Comparison of ENCODE assay signal across 1 cellular context in the genomic region with DNA sequence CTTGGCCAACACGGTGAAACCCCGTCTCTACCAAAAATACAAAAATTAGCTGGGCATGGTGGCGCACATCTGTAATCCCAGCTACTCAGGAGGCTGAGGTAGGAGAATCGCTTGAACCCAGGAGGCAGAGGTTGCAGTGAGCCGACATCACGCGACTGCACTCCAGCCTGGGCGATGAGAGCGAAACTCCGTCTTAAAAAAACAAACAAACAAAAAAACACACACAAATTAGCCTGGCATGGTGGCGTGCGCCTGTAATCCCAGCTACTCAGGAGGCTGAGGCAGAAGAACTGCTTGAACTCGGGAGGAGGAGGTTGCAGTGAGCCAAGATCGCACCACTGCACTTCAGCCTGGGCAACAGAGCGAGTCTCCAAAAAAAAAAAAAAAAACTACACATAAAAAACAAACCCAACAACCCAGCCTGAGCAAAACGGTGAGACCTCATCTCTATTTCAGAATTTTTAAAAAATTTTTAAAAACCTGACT.
TF ChIP-seq lines count a peak whose summit lies in the region.
"Not testable (repeated sequence)": the region's sequence is repeated elsewhere in the genome, so short reads cannot be mapped to it uniquely, and the experiment has no call there.

No MANE protein-coding gene starts in this region.

TF ChIP-seq in HepG2, 621 proteins besides CTCF, POLR2A, EP300 and RAD21 (continues in another document):
- peak; percentile 33 for TF ChIP-seq MED8 (CRISPR knock-in tag; IDR thresholded peaks at IDR 0.05; ENCODE audit: insufficient replicate concordance)
- TF ChIP-seq KDM5B (CRISPR knock-in tag; IDR thresholded peaks at IDR 0.05; ENCODE audit: borderline replicate concordance) = peak; percentile 52; the same call in 1 of the 2 replicates
- TF ChIP-seq MEIS1 (CRISPR knock-in tag; IDR thresholded peaks at IDR 0.05; ENCODE audit: borderline replicate concordance) = peak; percentile 21; the same call in 1 of the 2 replicates
- TF ChIP-seq, protein P1, sequence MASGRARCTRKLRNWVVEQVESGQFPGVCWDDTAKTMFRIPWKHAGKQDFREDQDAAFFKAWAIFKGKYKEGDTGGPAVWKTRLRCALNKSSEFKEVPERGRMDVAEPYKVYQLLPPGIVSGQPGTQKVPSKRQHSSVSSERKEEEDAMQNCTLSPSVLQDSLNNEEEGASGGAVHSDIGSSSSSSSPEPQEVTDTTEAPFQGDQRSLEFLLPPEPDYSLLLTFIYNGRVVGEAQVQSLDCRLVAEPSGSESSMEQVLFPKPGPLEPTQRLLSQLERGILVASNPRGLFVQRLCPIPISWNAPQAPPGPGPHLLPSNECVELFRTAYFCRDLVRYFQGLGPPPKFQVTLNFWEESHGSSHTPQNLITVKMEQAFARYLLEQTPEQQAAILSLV (CRISPR knock-in tag; IDR thresholded peaks at IDR 0.05; ENCODE audit: borderline replicate concordance) = 0 out of 2 replicates have a peak, but pooled peaks have one; percentile 38
- TF ChIP-seq CBX5 (CRISPR knock-in tag; IDR thresholded peaks at IDR 0.05; ENCODE audit: borderline replicate concordance) = peak; percentile 14; the same call in 1 of the 2 replicates
- peak; percentile 10; the same call in 1 of the 2 replicates for TF ChIP-seq FOXP1 (IDR thresholded peaks at IDR 0.05)
- TF ChIP-seq FOXP1 (CRISPR knock-in tag; IDR thresholded peaks at IDR 0.05); FOXA1 (IDR thresholded peaks at IDR 0.05): not testable (repeated sequence)
- TF ChIP-seq, protein P2, sequence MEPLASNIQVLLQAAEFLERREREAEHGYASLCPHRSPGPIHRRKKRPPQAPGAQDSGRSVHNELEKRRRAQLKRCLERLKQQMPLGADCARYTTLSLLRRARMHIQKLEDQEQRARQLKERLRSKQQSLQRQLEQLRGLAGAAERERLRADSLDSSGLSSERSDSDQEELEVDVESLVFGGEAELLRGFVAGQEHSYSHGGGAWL (CRISPR knock-in tag; IDR thresholded peaks at IDR 0.05) = 0 out of 2 replicates have a peak, but pooled peaks have one; percentile 13
- TF ChIP-seq ARNTL (CRISPR knock-in tag; IDR thresholded peaks at IDR 0.05) = 0 out of 2 replicates have a peak, but pooled peaks have one; percentile 13
- TF ChIP-seq, protein P3, sequence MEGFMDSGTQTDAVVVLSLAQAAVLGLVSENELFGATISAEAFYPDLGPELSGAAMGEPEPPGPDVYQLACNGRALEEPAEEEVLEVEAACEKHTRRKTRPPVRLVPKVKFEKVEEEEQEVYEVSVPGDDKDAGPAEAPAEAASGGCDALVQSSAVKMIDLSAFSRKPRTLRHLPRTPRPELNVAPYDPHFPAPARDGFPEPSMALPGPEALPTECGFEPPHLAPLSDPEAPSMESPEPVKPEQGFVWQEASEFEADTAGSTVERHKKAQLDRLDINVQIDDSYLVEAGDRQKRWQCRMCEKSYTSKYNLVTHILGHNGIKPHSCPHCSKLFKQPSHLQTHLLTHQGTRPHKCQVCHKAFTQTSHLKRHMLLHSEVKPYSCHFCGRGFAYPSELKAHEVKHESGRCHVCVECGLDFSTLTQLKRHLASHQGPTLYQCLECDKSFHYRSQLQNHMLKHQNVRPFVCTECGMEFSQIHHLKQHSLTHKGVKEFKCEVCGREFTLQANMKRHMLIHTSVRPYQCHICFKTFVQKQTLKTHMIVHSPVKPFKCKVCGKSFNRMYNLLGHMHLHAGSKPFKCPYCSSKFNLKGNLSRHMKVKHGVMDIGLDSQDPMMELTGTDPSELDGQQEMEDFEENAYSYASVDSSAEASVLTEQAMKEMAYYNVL (CRISPR knock-in tag; IDR thresholded peaks at IDR 0.05; ENCODE audit: borderline replicate concordance) = 0 out of 2 replicates have a peak, but pooled peaks have one; percentile 24
- peak; percentile 2; the same call in 1 of the 2 replicates for TF ChIP-seq ZNF761 (CRISPR knock-in tag; conservative IDR thresholded peaks at IDR 0.05)
- TF ChIP-seq, protein P4, sequence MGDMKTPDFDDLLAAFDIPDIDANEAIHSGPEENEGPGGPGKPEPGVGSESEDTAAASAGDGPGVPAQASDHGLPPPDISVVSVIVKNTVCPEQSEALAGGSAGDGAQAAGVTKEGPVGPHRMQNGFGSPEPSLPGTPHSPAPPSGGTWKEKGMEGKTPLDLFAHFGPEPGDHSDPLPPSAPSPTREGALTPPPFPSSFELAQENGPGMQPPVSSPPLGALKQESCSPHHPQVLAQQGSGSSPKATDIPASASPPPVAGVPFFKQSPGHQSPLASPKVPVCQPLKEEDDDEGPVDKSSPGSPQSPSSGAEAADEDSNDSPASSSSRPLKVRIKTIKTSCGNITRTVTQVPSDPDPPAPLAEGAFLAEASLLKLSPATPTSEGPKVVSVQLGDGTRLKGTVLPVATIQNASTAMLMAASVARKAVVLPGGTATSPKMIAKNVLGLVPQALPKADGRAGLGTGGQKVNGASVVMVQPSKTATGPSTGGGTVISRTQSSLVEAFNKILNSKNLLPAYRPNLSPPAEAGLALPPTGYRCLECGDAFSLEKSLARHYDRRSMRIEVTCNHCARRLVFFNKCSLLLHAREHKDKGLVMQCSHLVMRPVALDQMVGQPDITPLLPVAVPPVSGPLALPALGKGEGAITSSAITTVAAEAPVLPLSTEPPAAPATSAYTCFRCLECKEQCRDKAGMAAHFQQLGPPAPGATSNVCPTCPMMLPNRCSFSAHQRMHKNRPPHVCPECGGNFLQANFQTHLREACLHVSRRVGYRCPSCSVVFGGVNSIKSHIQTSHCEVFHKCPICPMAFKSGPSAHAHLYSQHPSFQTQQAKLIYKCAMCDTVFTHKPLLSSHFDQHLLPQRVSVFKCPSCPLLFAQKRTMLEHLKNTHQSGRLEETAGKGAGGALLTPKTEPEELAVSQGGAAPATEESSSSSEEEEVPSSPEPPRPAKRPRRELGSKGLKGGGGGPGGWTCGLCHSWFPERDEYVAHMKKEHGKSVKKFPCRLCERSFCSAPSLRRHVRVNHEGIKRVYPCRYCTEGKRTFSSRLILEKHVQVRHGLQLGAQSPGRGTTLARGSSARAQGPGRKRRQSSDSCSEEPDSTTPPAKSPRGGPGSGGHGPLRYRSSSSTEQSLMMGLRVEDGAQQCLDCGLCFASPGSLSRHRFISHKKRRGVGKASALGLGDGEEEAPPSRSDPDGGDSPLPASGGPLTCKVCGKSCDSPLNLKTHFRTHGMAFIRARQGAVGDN (CRISPR knock-in tag; IDR thresholded peaks at IDR 0.05) = peak; percentile 63
- TF ChIP-seq, protein P5, sequence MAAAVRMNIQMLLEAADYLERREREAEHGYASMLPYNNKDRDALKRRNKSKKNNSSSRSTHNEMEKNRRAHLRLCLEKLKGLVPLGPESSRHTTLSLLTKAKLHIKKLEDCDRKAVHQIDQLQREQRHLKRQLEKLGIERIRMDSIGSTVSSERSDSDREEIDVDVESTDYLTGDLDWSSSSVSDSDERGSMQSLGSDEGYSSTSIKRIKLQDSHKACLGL (CRISPR knock-in tag; IDR thresholded peaks at IDR 0.05) = 0 out of 2 replicates have a peak, but pooled peaks have one; percentile 36
- TF ChIP-seq ZNF563 (CRISPR knock-in tag; IDR thresholded peaks at IDR 0.05) = 0 out of 2 replicates have a peak, but pooled peaks have one; percentile 21
- TF ChIP-seq, protein P6, sequence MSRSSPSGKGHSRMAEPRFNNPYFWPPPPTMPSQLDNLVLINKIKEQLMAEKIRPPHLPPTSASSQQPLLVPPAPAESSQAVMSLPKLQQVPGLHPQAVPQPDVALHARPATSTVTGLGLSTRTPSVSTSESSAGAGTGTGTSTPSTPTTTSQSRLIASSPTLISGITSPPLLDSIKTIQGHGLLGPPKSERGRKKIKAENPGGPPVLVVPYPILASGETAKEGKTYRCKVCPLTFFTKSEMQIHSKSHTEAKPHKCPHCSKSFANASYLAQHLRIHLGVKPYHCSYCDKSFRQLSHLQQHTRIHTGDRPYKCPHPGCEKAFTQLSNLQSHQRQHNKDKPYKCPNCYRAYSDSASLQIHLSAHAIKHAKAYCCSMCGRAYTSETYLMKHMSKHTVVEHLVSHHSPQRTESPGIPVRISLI (CRISPR knock-in tag; IDR thresholded peaks at IDR 0.05; ENCODE audit: borderline replicate concordance) = peak; percentile 26; the same call in 1 of the 2 replicates
- TF ChIP-seq SAFB2 (CRISPR knock-in tag; IDR thresholded peaks at IDR 0.05; ENCODE audit: borderline replicate concordance, low read depth) = 0 out of 2 replicates have a peak, but pooled peaks have one; percentile 33
- peak; percentile 46; the same call in 1 of the 2 replicates for TF ChIP-seq ZNF768 (CRISPR knock-in tag; IDR thresholded peaks at IDR 0.05)
- peak; percentile 62; the same call in 1 of the 2 replicates for TF ChIP-seq ZBTB20 (CRISPR knock-in tag; IDR thresholded peaks at IDR 0.05; ENCODE audit: borderline replicate concordance, low read depth)
- TF ChIP-seq, protein P7, sequence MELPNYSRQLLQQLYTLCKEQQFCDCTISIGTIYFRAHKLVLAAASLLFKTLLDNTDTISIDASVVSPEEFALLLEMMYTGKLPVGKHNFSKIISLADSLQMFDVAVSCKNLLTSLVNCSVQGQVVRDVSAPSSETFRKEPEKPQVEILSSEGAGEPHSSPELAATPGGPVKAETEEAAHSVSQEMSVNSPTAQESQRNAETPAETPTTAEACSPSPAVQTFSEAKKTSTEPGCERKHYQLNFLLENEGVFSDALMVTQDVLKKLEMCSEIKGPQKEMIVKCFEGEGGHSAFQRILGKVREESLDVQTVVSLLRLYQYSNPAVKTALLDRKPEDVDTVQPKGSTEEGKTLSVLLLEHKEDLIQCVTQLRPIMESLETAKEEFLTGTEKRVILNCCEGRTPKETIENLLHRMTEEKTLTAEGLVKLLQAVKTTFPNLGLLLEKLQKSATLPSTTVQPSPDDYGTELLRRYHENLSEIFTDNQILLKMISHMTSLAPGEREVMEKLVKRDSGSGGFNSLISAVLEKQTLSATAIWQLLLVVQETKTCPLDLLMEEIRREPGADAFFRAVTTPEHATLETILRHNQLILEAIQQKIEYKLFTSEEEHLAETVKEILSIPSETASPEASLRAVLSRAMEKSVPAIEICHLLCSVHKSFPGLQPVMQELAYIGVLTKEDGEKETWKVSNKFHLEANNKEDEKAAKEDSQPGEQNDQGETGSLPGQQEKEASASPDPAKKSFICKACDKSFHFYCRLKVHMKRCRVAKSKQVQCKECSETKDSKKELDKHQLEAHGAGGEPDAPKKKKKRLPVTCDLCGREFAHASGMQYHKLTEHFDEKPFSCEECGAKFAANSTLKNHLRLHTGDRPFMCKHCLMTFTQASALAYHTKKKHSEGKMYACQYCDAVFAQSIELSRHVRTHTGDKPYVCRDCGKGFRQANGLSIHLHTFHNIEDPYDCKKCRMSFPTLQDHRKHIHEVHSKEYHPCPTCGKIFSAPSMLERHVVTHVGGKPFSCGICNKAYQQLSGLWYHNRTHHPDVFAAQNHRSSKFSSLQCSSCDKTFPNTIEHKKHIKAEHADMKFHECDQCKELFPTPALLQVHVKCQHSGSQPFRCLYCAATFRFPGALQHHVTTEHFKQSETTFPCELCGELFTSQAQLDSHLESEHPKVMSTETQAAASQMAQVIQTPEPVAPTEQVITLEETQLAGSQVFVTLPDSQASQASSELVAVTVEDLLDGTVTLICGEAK (IDR thresholded peaks at IDR 0.05) = not testable (repeated sequence)
- TF ChIP-seq, protein P7 (CRISPR knock-in tag; IDR thresholded peaks at IDR 0.05) = 0 out of 2 replicates have a peak, but pooled peaks have one; percentile 3
- TF ChIP-seq, protein P8, sequence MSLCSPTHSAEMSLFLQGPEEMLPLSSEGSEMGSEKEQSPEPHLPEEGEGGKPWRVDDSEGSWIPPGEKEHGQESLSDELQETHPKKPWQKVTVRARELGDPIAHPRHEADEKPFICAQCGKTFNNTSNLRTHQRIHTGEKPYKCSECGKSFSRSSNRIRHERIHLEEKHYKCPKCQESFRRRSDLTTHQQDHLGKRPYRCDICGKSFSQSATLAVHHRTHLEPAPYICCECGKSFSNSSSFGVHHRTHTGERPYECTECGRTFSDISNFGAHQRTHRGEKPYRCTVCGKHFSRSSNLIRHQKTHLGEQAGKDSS (CRISPR knock-in tag; IDR thresholded peaks at IDR 0.05; ENCODE audit: borderline replicate concordance, low read depth) = 0 out of 2 replicates have a peak, but pooled peaks have one; percentile 6
- peak; percentile 70; the same call in 1 of the 2 replicates for TF ChIP-seq ZBTB38 (CRISPR knock-in tag; IDR thresholded peaks at IDR 0.05)
- peak; percentile 51; the same call in 1 of the 2 replicates for TF ChIP-seq NFKB2 (CRISPR knock-in tag; IDR thresholded peaks at IDR 0.05; ENCODE audit: borderline replicate concordance)
- 0 out of 2 replicates have a peak, but pooled peaks have one; percentile 21 for TF ChIP-seq FOXA1 (CRISPR knock-in tag; IDR thresholded peaks at IDR 0.05)
- TF ChIP-seq ZNF441 (CRISPR knock-in tag; IDR thresholded peaks at IDR 0.05; ENCODE audit: borderline replicate concordance) = peak; percentile 81
- TF ChIP-seq ZBTB42 (CRISPR knock-in tag; IDR thresholded peaks at IDR 0.05) = 0 out of 2 replicates have a peak, but pooled peaks have one; percentile 3
- 0 out of 2 replicates have a peak, but pooled peaks have one; percentile 2 for TF ChIP-seq SALL1 (CRISPR knock-in tag; IDR thresholded peaks at IDR 0.05)
- TF ChIP-seq, protein P9, sequence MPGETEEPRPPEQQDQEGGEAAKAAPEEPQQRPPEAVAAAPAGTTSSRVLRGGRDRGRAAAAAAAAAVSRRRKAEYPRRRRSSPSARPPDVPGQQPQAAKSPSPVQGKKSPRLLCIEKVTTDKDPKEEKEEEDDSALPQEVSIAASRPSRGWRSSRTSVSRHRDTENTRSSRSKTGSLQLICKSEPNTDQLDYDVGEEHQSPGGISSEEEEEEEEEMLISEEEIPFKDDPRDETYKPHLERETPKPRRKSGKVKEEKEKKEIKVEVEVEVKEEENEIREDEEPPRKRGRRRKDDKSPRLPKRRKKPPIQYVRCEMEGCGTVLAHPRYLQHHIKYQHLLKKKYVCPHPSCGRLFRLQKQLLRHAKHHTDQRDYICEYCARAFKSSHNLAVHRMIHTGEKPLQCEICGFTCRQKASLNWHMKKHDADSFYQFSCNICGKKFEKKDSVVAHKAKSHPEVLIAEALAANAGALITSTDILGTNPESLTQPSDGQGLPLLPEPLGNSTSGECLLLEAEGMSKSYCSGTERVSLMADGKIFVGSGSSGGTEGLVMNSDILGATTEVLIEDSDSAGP (CRISPR knock-in tag; IDR thresholded peaks at IDR 0.05; ENCODE audit: borderline replicate concordance) = peak; percentile 15; the same call in 1 of the 2 replicates
